Comparison of ENCODE assay signal across 28 cellular contexts in the genomic region with DNA sequence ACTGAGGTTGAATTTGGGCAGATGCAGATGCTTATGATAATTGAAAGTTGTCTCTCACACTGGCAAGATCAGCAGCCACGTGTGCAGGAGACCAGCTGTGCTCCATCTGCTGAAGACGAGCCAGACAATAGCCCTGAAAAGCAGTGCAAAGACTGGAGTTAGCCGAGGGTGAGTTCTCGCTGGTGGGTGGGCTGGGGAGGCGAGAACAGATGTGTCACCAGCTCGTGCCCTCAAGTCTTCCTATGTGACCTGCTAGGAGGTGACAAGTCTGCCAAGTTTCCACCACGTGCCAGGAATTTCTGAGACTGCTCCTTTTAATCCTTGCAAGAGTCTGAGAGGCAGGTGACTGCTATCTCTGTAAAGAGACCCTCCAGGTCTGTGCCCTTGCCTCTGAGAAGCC.
"Had no signal": no experiment of that assay in that cellular context is flagged by ENCODE, and none has a peak within 500 bp of the region (broad histone marks: within the 10 kb centered on the region; RNA-seq: fewer than 3 reads in every experiment).

No MANE protein-coding gene starts in this region.

- H3K36me3 Mint-ChIP-seq: immature natural killer cell; mesothelial cell of epicardium; naive B cell; natural killer cell treated with Interleukin-12 subunit alpha and Interleukin-12 subunit beta and Interleukin-15 and Interleukin-18, amount 100 ng/mL, for 72 hours; type B pancreatic cell had no signal

- H3K27me3 Mint-ChIP-seq: dendritic cell treated with granulocyte-macrophage colony-stimulating factor and Interleukin-4, amounts not matched to agents 40 ng/mL and 50 ng/mL, for 4 days had no signal

- H3K4me1 Mint-ChIP-seq: immature natural killer cell; naive B cell; neural crest cell; stimulated activated effector memory CD8-positive, alpha-beta T cell treated with anti-CD3 and anti-CD28 coated beads, Interleukin-12 subunit alpha, Interleukin-12 subunit beta, amount 100 ng/mL, for 72 hours had no signal

- H3K4me3 ChIP-seq: colonic mucosa, esophagus squamous epithelium, lower lobe of right lung, mucosa of descending colon, psoas muscle, sigmoid colon, stomach, thyroid gland had no signal

- H3K4me3 Mint-ChIP-seq: dendritic cell treated with granulocyte-macrophage colony-stimulating factor and Interleukin-4, amounts not matched to agents 40 ng/mL and 50 ng/mL, for 4 days; immature natural killer cell; mesothelial cell of epicardium; naive B cell; natural killer cell treated with Interleukin-12 subunit alpha and Interleukin-12 subunit beta and Interleukin-15 and Interleukin-18, amount 100 ng/mL, for 72 hours; neural crest cell; stimulated activated effector memory CD8-positive, alpha-beta T cell treated with anti-CD3 and anti-CD28 coated beads, Interleukin-12 subunit alpha, Interleukin-12 subunit beta, amount 100 ng/mL, for 72 hours; type B pancreatic cell had no signal

- H3K27ac Mint-ChIP-seq: dendritic cell treated with granulocyte-macrophage colony-stimulating factor and Interleukin-4, amounts not matched to agents 40 ng/mL and 50 ng/mL, for 4 days; immature natural killer cell; mesothelial cell of epicardium; naive B cell; natural killer cell treated with Interleukin-12 subunit alpha and Interleukin-12 subunit beta and Interleukin-15 and Interleukin-18, amount 100 ng/mL, for 72 hours; stimulated activated effector memory CD8-positive, alpha-beta T cell treated with anti-CD3 and anti-CD28 coated beads, Interleukin-12 subunit alpha, Interleukin-12 subunit beta, amount 100 ng/mL, for 72 hours; type B pancreatic cell had no signal

- H3K27ac ChIP-seq: colonic mucosa, esophagus squamous epithelium, lower lobe of right lung, psoas muscle, sigmoid colon, stomach, thyroid gland had no signal

- H3K4me1 ChIP-seq: colonic mucosa, esophagus squamous epithelium, lower lobe of right lung, psoas muscle, sigmoid colon, stomach, thyroid gland had no signal

- H3K9me3 ChIP-seq: colonic mucosa, esophagus squamous epithelium, lower lobe of right lung, mucosa of descending colon, psoas muscle, sigmoid colon, thyroid gland had no signal

- H3K27me3 ChIP-seq: colonic mucosa, thyroid gland had no signal

- H3K9me3 Mint-ChIP-seq: dendritic cell treated with granulocyte-macrophage colony-stimulating factor and Interleukin-4, amounts not matched to agents 40 ng/mL and 50 ng/mL, for 4 days; mesothelial cell of epicardium; natural killer cell treated with Interleukin-12 subunit alpha and Interleukin-12 subunit beta and Interleukin-15 and Interleukin-18, amount 100 ng/mL, for 72 hours; neural crest cell; stimulated activated effector memory CD8-positive, alpha-beta T cell treated with anti-CD3 and anti-CD28 coated beads, Interleukin-12 subunit alpha, Interleukin-12 subunit beta, amount 100 ng/mL, for 72 hours; type B pancreatic cell had no signal

- DNase-seq: colonic mucosa; effector CD8-positive, alpha-beta T cell; erythroblast; esophagus squamous epithelium; foreskin melanocyte; hypothalamus; immature natural killer cell; kidney glomerular epithelial cell; left colon; left ventricle myocardium superior; lower lobe of right lung; mucosa of descending colon; naive B cell; posterior cingulate gyrus; psoas muscle; right cardiac atrium; sigmoid colon; stimulated activated CD4-positive, alpha-beta T cell treated with anti-CD3 and anti-CD28 coated beads, Interleukin-2, amount 100 ng/mL, for 24 hours; stimulated activated CD4-positive, alpha-beta T cell treated with anti-CD3 and anti-CD28 coated beads, Interleukin-4, amount 100 ng/mL, for 24 hours; stimulated activated naive CD4-positive, alpha-beta T cell treated with Interleukin-2 at 50 U/mL for 16 hours; stomach; thyroid gland had no signal

- H3K36me3 ChIP-seq: colonic mucosa, esophagus squamous epithelium, lower lobe of right lung, sigmoid colon, stomach, thyroid gland had no signal

- ATAC-seq: mucosa of descending colon; natural killer cell treated with Interleukin-12 subunit alpha and Interleukin-12 subunit beta and Interleukin-15 and Interleukin-18, amount 100 ng/mL, for 72 hours; psoas muscle; stimulated activated effector memory CD8-positive, alpha-beta T cell treated with anti-CD3 and anti-CD28 coated beads, Interleukin-12 subunit alpha, Interleukin-12 subunit beta, amount 100 ng/mL, for 72 hours had no signal
